2 cellular contexts compared by ENCODE assay signal in genomic region chr1:1022322-1023090, GRCh38.
TF ChIP-seq lines count a peak whose summit lies in the region.

No MANE protein-coding gene starts in this region.

TF ChIP-seq in HCT116, 20 proteins besides CTCF, POLR2A, EP300 and RAD21:
- TF ChIP-seq CEBPB (IDR thresholded peaks at IDR 0.05; ENCODE audit: low read depth) = no peak
- no peak for TF ChIP-seq FOSL1 (IDR thresholded peaks at IDR 0.05; ENCODE audit: low read depth)
- TF ChIP-seq REST (IDR thresholded peaks at IDR 0.05; ENCODE audit: low read depth) = no peak
TF ChIP-seq in HCT116: peak in this region for 0.

TF ChIP-seq in K562, 482 proteins besides CTCF, POLR2A, EP300 and RAD21:
- no peak for TF ChIP-seq ZNF280A (IDR thresholded peaks at IDR 0.05; ENCODE audit: low read depth, partially characterized antibody)
- TF ChIP-seq CCAR2 (IDR thresholded peaks at IDR 0.05; ENCODE audit: low read depth, low read length) = no peak
- no peak for TF ChIP-seq SRSF1 (IDR thresholded peaks at IDR 0.05; ENCODE audit: low read depth, low read length)
- TF ChIP-seq POLR2G (IDR thresholded peaks at IDR 0.05; ENCODE audit: low read depth, low read length) = 0 out of 2 replicates have a peak, but pooled peaks have one; percentile 18
